In the genomic region with DNA sequence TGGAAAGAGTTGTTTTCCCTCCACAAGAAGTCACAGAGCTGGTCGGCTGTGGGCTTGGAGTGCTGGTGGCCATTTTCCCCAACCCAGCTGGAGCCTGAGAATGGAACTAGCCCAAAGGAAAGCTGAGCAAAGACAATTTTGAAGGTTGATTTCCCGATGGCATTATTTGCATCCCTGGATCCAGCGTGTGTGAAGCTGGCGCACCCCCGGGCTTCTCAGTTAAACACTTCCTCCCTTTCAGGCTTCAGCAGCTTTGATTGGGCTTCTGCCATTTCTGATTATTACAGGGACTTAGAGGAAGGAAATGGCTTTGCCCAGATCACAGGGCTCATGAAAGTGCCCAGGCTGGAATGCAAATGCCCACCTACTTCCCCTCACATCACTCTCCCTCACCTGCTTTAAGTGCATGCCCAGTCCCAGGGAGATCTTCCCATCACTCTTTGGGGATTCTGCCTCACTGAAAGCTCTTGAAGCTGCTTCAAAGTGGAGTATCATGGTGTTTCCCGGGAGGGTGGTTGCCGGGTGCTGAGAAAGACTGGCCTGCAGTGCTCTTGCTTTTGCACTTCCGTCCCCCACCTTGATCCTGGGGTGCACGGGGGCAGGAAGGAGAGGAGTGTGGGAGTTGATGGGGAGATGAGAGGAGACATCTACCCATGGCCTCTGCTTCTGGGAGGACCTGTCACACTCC, we compare ENCODE assay signal across 18 cellular contexts. TPM values are rescaled to one million over a fixed set of nuclear protein-coding genes. Genes with fewer than 3 reads are reported as not detected.
DNase-seq lines count a peak whose midpoint lies in the region; TF ChIP-seq lines count a peak whose summit lies in the region.
"Had no signal": no experiment of that assay in that cellular context is flagged by ENCODE, and none has a peak within 500 bp of the region (broad histone marks: within the 10 kb centered on the region; RNA-seq: fewer than 3 reads in every experiment).

No MANE protein-coding gene starts in this region.

- no peaks in the 10 kb centered on the region for H3K36me3 Mint-ChIP-seq in osteocyte (ENCODE audit: unreplicated experiment)

- H3K27ac Mint-ChIP-seq in osteocyte (ENCODE audit: unreplicated experiment), result no peak overlapping the region

- no peaks in the 10 kb centered on the region for H3K4me1 Mint-ChIP-seq in osteocyte (ENCODE audit: unreplicated experiment)

- no peaks in the 10 kb centered on the region for H3K9me3 ChIP-seq in esophagus muscularis mucosa
- H3K9me3 ChIP-seq in vagina, result no peaks in the 10 kb centered on the region

- H3K4me1 ChIP-seq in esophagus muscularis mucosa, result no peaks in the 10 kb centered on the region
- H3K4me1 ChIP-seq in vagina, result no peaks in the 10 kb centered on the region

- H3K9me3 Mint-ChIP-seq in osteocyte (ENCODE audit: unreplicated experiment), result no peaks in the 10 kb centered on the region

- no peak overlapping the region for H3K4me3 Mint-ChIP-seq in osteocyte (ENCODE audit: unreplicated experiment)

- TF ChIP-seq CTCF in esophagus muscularis mucosa (IDR thresholded peaks at IDR 0.05) (no peak), osteocyte (IDR thresholded peaks at IDR 0.05) (no peak), vagina (IDR thresholded peaks at IDR 0.05) (no peak), GM20000 (IDR thresholded peaks at IDR 0.05; ENCODE audit: extremely low read depth, missing control alignments) (no peak)

- WGBS in esophagus muscularis mucosa, result 88% methylated on average over 9 of the region's 9 CpGs

- intact Hi-C loops in esophagus muscularis mucosa (cut with DNase I) (no loop called here), vagina (cut with DNase I) (no loop called here)

- H3K36me3 ChIP-seq in esophagus muscularis mucosa (no peaks in the 10 kb centered on the region), vagina (no peaks in the 10 kb centered on the region)

- H3K4me3 ChIP-seq in esophagus muscularis mucosa (no peak overlapping the region), vagina (no peak overlapping the region)
- H3K4me3 ChIP-seq: GM12878, K562 had no signal

- H3K27ac ChIP-seq in esophagus muscularis mucosa (replicated peaks in 1 of 4), result no peak overlapping the region
- no peak overlapping the region for H3K27ac ChIP-seq in vagina
- H3K27ac ChIP-seq: C4-2B had no signal

- TF ChIP-seq EP300 in esophagus muscularis mucosa (IDR thresholded peaks at IDR 0.05), result no peak

- peak; percentile 43 for DNase-seq in activated effector memory CD4-positive, alpha-beta T cell treated with anti-CD3 and anti-CD28 coated beads, Interleukin-2, amount 50 U/mL, for 16 hours
- DNase-seq in activated effector memory CD4-positive, alpha-beta T cell treated with Interleukin-2 at 50 U/mL for 16 hours, result no peak
- DNase-seq in esophagus muscularis mucosa (ENCODE audit: extremely low spot score), result peak; percentile 60
- DNase-seq in osteocyte (ENCODE audit: extremely low spot score, unreplicated experiment), result peak; percentile 48
- DNase-seq in vagina (ENCODE audit: extremely low spot score in 2 of 2), result peak; percentile 46 to 60
- DNase-seq in DMS 273 treated with DMSO at 0.1 percent for 48 hours (lab: John Stamatoyannopoulos, UW), result no peak
- no peak for DNase-seq in GM20000 (ENCODE audit: low spot score)
- no peak for DNase-seq in NCI-H1417 treated with DMSO at 0.1 percent for 48 hours (lab: John Stamatoyannopoulos, UW)
- DNase-seq: GDM1, MV-4-11, NCI-H1436 treated with DMSO at 0.1 percent for 48 hours, NCI-H2081, NCI-H510A treated with DMSO at 0.1 percent for 48 hours, NCI-H82, PC-3 had no signal

- H3K27me3 Mint-ChIP-seq in osteocyte (ENCODE audit: unreplicated experiment), result no peaks in the 10 kb centered on the region

- TF ChIP-seq POLR2A in esophagus muscularis mucosa (IDR thresholded peaks at IDR 0.05; ENCODE audit: low read depth) (no peak), vagina (IDR thresholded peaks at IDR 0.05) (no peak)

- H3K27me3 ChIP-seq in esophagus muscularis mucosa, result peaks cover 0 to 42% (median 0%) of the 10 kb centered on the region in 4 donors
- no peaks in the 10 kb centered on the region for H3K27me3 ChIP-seq in vagina

RNA-seq across cellular contexts. Expression of a gene that starts 28.2 kb away (rescaled TPM):
- under 1 TPM; 0.17 to 0.86 (median 0.56) TPM for total RNA-seq in esophagus muscularis mucosa
- not detected in 2 replicates for total RNA-seq in osteocyte
- 8.3 TPM for total RNA-seq in vagina
- total RNA-seq: K562 had no signal

Comparison
In these comparisons a context has a peak if more than half of its experiments do, and no peak if none do; other contexts are left out.
1. DNase-seq: peak in activated effector memory CD4-positive, alpha-beta T cell treated with anti-CD3 and anti-CD28 coated beads, Interleukin-2, amount 50 U/mL, for 16 hours (single experiment), esophagus muscularis mucosa (single experiment), osteocyte (single experiment) and vagina (2 of 2); none in activated effector memory CD4-positive, alpha-beta T cell treated with Interleukin-2 at 50 U/mL for 16 hours (single experiment), DMS 273 treated with DMSO at 0.1 percent for 48 hours (single experiment), GM20000 (single experiment) and NCI-H1417 treated with DMSO at 0.1 percent for 48 hours (single experiment).